ENCODE assay signal across 8 cellular contexts in the genomic region with DNA sequence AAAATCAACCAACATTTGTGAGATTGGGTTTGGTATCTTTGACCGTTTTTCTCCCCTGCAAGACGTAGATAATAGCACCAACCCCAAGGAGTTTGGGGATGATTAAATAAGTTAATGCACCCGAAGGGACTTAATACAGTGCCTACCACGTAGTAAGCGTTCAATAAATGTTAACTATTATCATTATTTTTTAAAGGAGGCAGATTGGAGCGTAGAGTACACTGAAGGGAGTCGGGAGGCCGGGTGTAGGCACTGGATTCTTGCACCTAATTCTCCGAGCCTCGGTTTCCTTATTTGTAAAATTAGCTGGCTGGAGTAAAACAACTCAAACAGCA. TPM values are rescaled to one million over a fixed set of nuclear protein-coding genes. Genes with fewer than 3 reads are reported as not detected.
A peak's percentile ranks its signal among the peaks of the same experiment; 100 is the strongest.
DNase-seq lines count a peak whose midpoint lies in the region; ATAC-seq and TF ChIP-seq lines count a peak whose summit lies in the region.

No MANE protein-coding gene starts in this region.

- DNase-seq in mammary epithelial cell: no peak
- DNase-seq in NCI-H128 (lab: John Stamatoyannopoulos, UW; ENCODE audit: unreplicated experiment): no peak
- DNase-seq in iPS-NIHi11 (ENCODE audit: low spot score): no peak
- no peak for DNase-seq in NCI-H2227 treated with DMSO at 0.1 percent for 48 hours (lab: John Stamatoyannopoulos, UW)

- H3K79me2 ChIP-seq in ACC112 (ENCODE audit: control insufficient read depth, insufficient read depth, low read length, unreplicated experiment) (peaks cover 47% of the 10 kb centered on the region), mammary epithelial cell (ENCODE audit: insufficient read depth, low read length) (peaks cover 47% of the 10 kb centered on the region)

- dilution Hi-C loops in mammary epithelial cell (cut with HindIII; ENCODE audit: low sequenced_read_pairs): loop anchor here (10.0 kb wide), 1 partner anchor 65 kb away; no protein-coding TSS in a partner anchor

- TSS peak; percentile 47 for BruUV-seq in mammary epithelial cell (replicated peaks; lab: Mats Ljungman, UMichigan)

- peak overlapping the region; percentile 96 for H3K4me3 ChIP-seq in ACC112 (ENCODE audit: low read depth, low read length)
- H3K4me3 ChIP-seq in mammary epithelial cell (replicated peaks in 1 of 3; ENCODE audit: insufficient read depth in 1 of 3, low read depth in 2 of 3, low read length in 3 of 3): peak overlapping the region; percentile 92 to 99 (median 94)
- H3K4me3 ChIP-seq in mononuclear cell (ENCODE audit: low read length): peak overlapping the region; percentile 99

- peak overlapping the region; percentile 75 for H3K4me2 ChIP-seq in mammary epithelial cell (ENCODE audit: insufficient read depth, low read depth, low read length)

- CTCF ChIA-PET in mammary epithelial cell (lab: Charles Lee; ENCODE audit: low non-redundant PET): interaction anchor here (0.6 kb wide), 1 partner anchor 71 kb away, joined by 3 read pairs; no protein-coding TSS in a partner anchor

- H3K9ac ChIP-seq in mammary epithelial cell (ENCODE audit: insufficient read depth, low read length): peak overlapping the region; percentile 92

- no peaks in the 10 kb centered on the region for H4K20me1 ChIP-seq in mammary epithelial cell (ENCODE audit: insufficient read depth, low read length)

- ATAC-seq in HG03159 (IDR thresholded peaks at IDR 0.05; ENCODE audit: unreplicated experiment): peak; percentile 14
- no peak for ATAC-seq in HG03175 (IDR thresholded peaks at IDR 0.05; ENCODE audit: unreplicated experiment)

- no peak for TF ChIP-seq CTCF in mammary epithelial cell (conservative IDR thresholded peaks at IDR 0.05 in 1 of 2, IDR thresholded peaks at IDR 0.05 in 1 of 2; ENCODE audit: extremely low read depth in 1 of 2, insufficient read depth in 1 of 2, low read depth in 1 of 2, low read length in 2 of 2)

- 8% methylated on average over 10 of the region's 10 CpGs for WGBS in mammary epithelial cell (ENCODE audit: low coverage, missing lambda C conversion rate)

- H3K4me1 ChIP-seq in ACC112 (ENCODE audit: control insufficient read depth, insufficient read depth, low read length, unreplicated experiment) (peaks cover 52% of the 10 kb centered on the region), mammary epithelial cell (ENCODE audit: insufficient read depth, low read length) (peaks cover 27% of the 10 kb centered on the region), mononuclear cell (ENCODE audit: insufficient read depth, low read length) (peaks cover 40% of the 10 kb centered on the region)

- in situ Hi-C loops in mammary epithelial cell (cut with MboI; ENCODE audit: low sequenced_read_pairs in 2 of 2): loop anchor here in 1 of 2 donors (5.0 kb wide), 1 partner anchor 102 kb away; no protein-coding TSS in a partner anchor

- H3K36me3 ChIP-seq in ACC112 (ENCODE audit: insufficient read depth, low read length): no peaks in the 10 kb centered on the region
- H3K36me3 ChIP-seq in mammary epithelial cell (ENCODE audit: insufficient read depth, low read length): no peaks in the 10 kb centered on the region

- H2AFZ ChIP-seq in ACC112 (ENCODE audit: low read length, unreplicated experiment) (peak overlapping the region; percentile 94), mammary epithelial cell (ENCODE audit: low read depth, low read length) (peak overlapping the region; percentile 98)

- no peaks in the 10 kb centered on the region for H3K9me3 ChIP-seq in mammary epithelial cell (replicated peaks; ENCODE audit: insufficient read depth, low read length)
- H3K9me3 ChIP-seq in mononuclear cell (ENCODE audit: low read depth, low read length): no peaks in the 10 kb centered on the region

- no peaks in the 10 kb centered on the region for H3K27me3 ChIP-seq in ACC112 (ENCODE audit: insufficient read depth, low read length)
- no peaks in the 10 kb centered on the region for H3K27me3 ChIP-seq in mammary epithelial cell (ENCODE audit: insufficient read depth, low read length)
- no peaks in the 10 kb centered on the region for H3K27me3 ChIP-seq in mononuclear cell (ENCODE audit: insufficient read depth, low read length)

- H3K27ac ChIP-seq in ACC112 (ENCODE audit: low read depth, low read length) (no peak overlapping the region; the same call in 1 of the 2 replicates), mammary epithelial cell (ENCODE audit: insufficient read depth, low read depth, low read length) (peak overlapping the region; percentile 84)

- intact Hi-C loops in mammary epithelial cell (cut with micrococcal nuclease): loop anchor here (1.0 to 5.0 kb wide), 4 partner anchors 62 to 115 kb away; a partner anchor contains a TSS

RNA-seq across cellular contexts. Expression of a gene that starts 0.4 kb away (rescaled TPM):
- total RNA-seq in mammary epithelial cell: 10 to 100 TPM; 30.0 to 72.7 TPM
- 18.6 TPM for polyA plus RNA-seq in mammary epithelial cell
- polyA minus RNA-seq in mammary epithelial cell: 46.5 TPM
- 82.3 TPM for total RNA-seq in mononuclear cell
